1 cellular context compared by ENCODE assay signal in the genomic region with DNA sequence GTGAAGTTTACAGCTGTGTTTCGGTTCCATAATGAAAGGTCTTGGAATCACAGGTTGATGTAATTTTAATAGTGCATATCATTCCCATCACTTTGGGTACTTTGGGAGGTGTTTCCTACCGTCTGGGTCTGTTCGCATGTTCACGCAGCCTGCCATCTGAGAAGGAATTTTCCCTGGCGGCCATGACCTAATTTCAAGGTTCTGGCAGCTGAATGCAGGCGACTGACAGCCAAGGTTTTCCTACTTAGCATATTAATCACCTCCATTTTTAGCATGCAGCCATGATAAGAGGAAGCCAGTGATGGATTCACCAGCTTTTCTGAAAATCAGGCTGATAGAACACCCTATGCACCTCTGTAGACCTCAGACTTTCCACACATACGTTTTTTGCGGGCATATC.
TF ChIP-seq lines count a peak whose summit lies in the region.

No MANE protein-coding gene starts in this region.

TF ChIP-seq in GM23338, 12 proteins besides CTCF, POLR2A, EP300 and RAD21 (continued from another document):
- TF ChIP-seq, protein P1, sequence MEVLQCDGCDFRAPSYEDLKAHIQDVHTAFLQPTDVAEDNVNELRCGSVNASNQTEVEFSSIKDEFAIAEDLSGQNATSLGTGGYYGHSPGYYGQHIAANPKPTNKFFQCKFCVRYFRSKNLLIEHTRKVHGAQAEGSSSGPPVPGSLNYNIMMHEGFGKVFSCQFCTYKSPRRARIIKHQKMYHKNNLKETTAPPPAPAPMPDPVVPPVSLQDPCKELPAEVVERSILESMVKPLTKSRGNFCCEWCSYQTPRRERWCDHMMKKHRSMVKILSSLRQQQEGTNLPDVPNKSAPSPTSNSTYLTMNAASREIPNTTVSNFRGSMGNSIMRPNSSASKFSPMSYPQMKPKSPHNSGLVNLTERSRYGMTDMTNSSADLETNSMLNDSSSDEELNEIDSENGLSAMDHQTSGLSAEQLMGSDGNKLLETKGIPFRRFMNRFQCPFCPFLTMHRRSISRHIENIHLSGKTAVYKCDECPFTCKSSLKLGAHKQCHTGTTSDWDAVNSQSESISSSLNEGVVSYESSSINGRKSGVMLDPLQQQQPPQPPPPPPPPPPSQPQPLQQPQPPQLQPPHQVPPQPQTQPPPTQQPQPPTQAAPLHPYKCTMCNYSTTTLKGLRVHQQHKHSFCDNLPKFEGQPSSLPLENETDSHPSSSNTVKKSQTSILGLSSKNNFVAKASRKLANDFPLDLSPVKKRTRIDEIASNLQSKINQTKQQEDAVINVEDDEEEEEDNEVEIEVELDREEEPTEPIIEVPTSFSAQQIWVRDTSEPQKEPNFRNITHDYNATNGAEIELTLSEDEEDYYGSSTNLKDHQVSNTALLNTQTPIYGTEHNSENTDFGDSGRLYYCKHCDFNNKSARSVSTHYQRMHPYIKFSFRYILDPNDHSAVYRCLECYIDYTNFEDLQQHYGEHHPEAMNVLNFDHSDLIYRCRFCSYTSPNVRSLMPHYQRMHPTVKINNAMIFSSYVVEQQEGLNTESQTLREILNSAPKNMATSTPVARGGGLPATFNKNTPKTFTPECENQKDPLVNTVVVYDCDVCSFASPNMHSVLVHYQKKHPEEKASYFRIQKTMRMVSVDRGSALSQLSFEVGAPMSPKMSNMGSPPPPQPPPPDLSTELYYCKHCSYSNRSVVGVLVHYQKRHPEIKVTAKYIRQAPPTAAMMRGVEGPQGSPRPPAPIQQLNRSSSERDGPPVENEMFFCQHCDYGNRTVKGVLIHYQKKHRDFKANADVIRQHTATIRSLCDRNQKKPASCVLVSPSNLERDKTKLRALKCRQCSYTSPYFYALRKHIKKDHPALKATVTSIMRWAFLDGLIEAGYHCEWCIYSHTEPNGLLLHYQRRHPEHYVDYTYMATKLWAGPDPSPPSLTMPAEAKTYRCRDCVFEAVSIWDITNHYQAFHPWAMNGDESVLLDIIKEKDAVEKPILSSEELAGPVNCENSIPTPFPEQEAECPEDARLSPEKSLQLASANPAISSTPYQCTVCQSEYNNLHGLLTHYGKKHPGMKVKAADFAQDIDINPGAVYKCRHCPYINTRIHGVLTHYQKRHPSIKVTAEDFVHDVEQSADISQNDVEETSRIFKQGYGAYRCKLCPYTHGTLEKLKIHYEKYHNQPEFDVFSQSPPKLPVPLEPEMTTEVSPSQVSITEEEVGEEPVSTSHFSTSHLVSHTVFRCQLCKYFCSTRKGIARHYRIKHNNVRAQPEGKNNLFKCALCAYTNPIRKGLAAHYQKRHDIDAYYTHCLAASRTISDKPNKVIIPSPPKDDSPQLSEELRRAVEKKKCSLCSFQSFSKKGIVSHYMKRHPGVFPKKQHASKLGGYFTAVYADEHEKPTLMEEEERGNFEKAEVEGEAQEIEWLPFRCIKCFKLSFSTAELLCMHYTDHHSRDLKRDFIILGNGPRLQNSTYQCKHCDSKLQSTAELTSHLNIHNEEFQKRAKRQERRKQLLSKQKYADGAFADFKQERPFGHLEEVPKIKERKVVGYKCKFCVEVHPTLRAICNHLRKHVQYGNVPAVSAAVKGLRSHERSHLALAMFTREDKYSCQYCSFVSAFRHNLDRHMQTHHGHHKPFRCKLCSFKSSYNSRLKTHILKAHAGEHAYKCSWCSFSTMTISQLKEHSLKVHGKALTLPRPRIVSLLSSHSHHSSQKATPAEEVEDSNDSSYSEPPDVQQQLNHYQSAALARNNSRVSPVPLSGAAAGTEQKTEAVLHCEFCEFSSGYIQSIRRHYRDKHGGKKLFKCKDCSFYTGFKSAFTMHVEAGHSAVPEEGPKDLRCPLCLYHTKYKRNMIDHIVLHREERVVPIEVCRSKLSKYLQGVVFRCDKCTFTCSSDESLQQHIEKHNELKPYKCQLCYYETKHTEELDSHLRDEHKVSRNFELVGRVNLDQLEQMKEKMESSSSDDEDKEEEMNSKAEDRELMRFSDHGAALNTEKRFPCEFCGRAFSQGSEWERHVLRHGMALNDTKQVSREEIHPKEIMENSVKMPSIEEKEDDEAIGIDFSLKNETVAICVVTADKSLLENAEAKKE (CRISPR knock-in tag; IDR thresholded peaks at IDR 0.05): no peak
- no peak for TF ChIP-seq EZH2phosphoT487 (IDR thresholded peaks at IDR 0.05; ENCODE audit: unreplicated experiment)
- no peak for TF ChIP-seq ZNF114 (CRISPR knock-in tag; IDR thresholded peaks at IDR 0.05)
- no peak for TF ChIP-seq POLR2AphosphoS5 (IDR thresholded peaks at IDR 0.05; ENCODE audit: low read depth)
- no peak for TF ChIP-seq ZNF331 (CRISPR knock-in tag; IDR thresholded peaks at IDR 0.05; ENCODE audit: low read depth)
- no peak for TF ChIP-seq JUNB (IDR thresholded peaks at IDR 0.05; ENCODE audit: unreplicated experiment)
- no peak for TF ChIP-seq ETS1 (IDR thresholded peaks at IDR 0.05)
- no peak for TF ChIP-seq NANOG (IDR thresholded peaks at IDR 0.05; ENCODE audit: borderline replicate concordance)
- TF ChIP-seq CREB1 (CRISPR knock-in tag; IDR thresholded peaks at IDR 0.05; ENCODE audit: low read depth): no peak
